In genomic region chr12:82740129-82741000, GRCh38 we compare ENCODE assay signal across 14 cellular contexts. TPM values are rescaled to one million over a fixed set of nuclear protein-coding genes. Genes with fewer than 3 reads are reported as not detected.
A peak's percentile ranks its signal among the peaks of the same experiment; 100 is the strongest.
DNase-seq lines count a peak whose midpoint lies in the region; ATAC-seq, FAIRE-seq and TF ChIP-seq lines count a peak whose summit lies in the region.
"Had no signal": no experiment of that assay in that cellular context is flagged by ENCODE, and none has a peak within 500 bp of the region (broad histone marks: within the 10 kb centered on the region; RNA-seq: fewer than 3 reads in every experiment).

No MANE protein-coding gene starts in this region.

- H3K4me1 ChIP-seq in left lung: peaks cover 0 to 4% of the 10 kb centered on the region in 2 donors
- H3K4me1 ChIP-seq in pancreas: no peaks in the 10 kb centered on the region

- H3K36me3 Mint-ChIP-seq in CD14-positive monocyte (peaks cover 48 to 55% of the 10 kb centered on the region in 2 donors), type B pancreatic cell (peaks cover 37% of the 10 kb centered on the region)
- H3K36me3 Mint-ChIP-seq: stimulated activated memory B cell treated with anti-CD40 and anti-IgM and Interleukin-4, amounts not matched to agents 10 μg/mL and 1 μg/mL and 100 μg/mL, for 72 hours had no signal

- ATAC-seq in left lung (peak; percentile 53), pancreas (no peak), HG03196 (IDR thresholded peaks at IDR 0.05; ENCODE audit: unreplicated experiment) (no peak)
- ATAC-seq: stimulated activated memory B cell treated with anti-CD40 and anti-IgM and Interleukin-4, amounts not matched to agents 10 μg/mL and 1 μg/mL and 100 μg/mL, for 72 hours had no signal

- H3K4me3 Mint-ChIP-seq in CD14-positive monocyte: no peak overlapping the region
- no peak overlapping the region for H3K4me3 Mint-ChIP-seq in type B pancreatic cell
- H3K4me3 Mint-ChIP-seq: stimulated activated memory B cell treated with anti-CD40 and anti-IgM and Interleukin-4, amounts not matched to agents 10 μg/mL and 1 μg/mL and 100 μg/mL, for 72 hours had no signal

- H3K4me3 ChIP-seq in astrocyte of the spinal cord (ENCODE audit: low read depth, low read length): no peak overlapping the region
- H3K4me3 ChIP-seq in left lung: no peak overlapping the region
- no peak overlapping the region for H3K4me3 ChIP-seq in pancreas
- H3K4me3 ChIP-seq: lung had no signal

- FAIRE-seq in pancreas (lab: Jason Lieb, UNC): no peak
- FAIRE-seq: endometrium had no signal

- TF ChIP-seq CTCF in CD14-positive monocyte (IDR thresholded peaks at IDR 0.05): no peak
- TF ChIP-seq CTCF in astrocyte of the spinal cord (IDR thresholded peaks at IDR 0.05; ENCODE audit: low read depth, low read length): no peak
- no peak for TF ChIP-seq CTCF in left lung (IDR thresholded peaks at IDR 0.05)
- no peak for TF ChIP-seq CTCF in pancreas (IDR thresholded peaks at IDR 0.05)
- TF ChIP-seq CTCF in type B pancreatic cell (conservative IDR thresholded peaks at IDR 0.05): no peak

- intact Hi-C loops in CD14-positive monocyte (cut with micrococcal nuclease): no loop called here
- intact Hi-C loops in left lung (cut with DNase I): no loop called here
- intact Hi-C loops in pancreas (cut with DNase I): no loop called here

- H3K4me1 Mint-ChIP-seq in CD14-positive monocyte: peaks cover 9% of the 10 kb centered on the region
- peaks cover 12% of the 10 kb centered on the region for H3K4me1 Mint-ChIP-seq in type B pancreatic cell (ENCODE audit: unreplicated experiment)
- H3K4me1 Mint-ChIP-seq: stimulated activated memory B cell treated with anti-CD40 and anti-IgM and Interleukin-4, amounts not matched to agents 10 μg/mL and 1 μg/mL and 100 μg/mL, for 72 hours had no signal

- no peaks in the 10 kb centered on the region for H3K9me3 Mint-ChIP-seq in CD14-positive monocyte
- peaks cover 5% of the 10 kb centered on the region for H3K9me3 Mint-ChIP-seq in type B pancreatic cell
- H3K9me3 Mint-ChIP-seq: stimulated activated memory B cell treated with anti-CD40 and anti-IgM and Interleukin-4, amounts not matched to agents 10 μg/mL and 1 μg/mL and 100 μg/mL, for 72 hours had no signal

- no peaks in the 10 kb centered on the region for H3K27me3 ChIP-seq in left lung
- H3K27me3 ChIP-seq in pancreas: no peaks in the 10 kb centered on the region

- 91 to 92% methylated on average over 7 of the region's 7 CpGs for WGBS in pancreas, 2 donors

- H3K36me3 ChIP-seq in left lung (no peaks in the 10 kb centered on the region), pancreas (no peaks in the 10 kb centered on the region)

- no peak overlapping the region for H3K27ac ChIP-seq in left lung
- H3K27ac ChIP-seq in pancreas: no peak overlapping the region

- H3K27ac Mint-ChIP-seq in CD14-positive monocyte (peak overlapping the region in 5 of 7 donors; percentile 5 to 68 (median 60)), type B pancreatic cell (no peak overlapping the region)
- H3K27ac Mint-ChIP-seq: stimulated activated memory B cell treated with anti-CD40 and anti-IgM and Interleukin-4, amounts not matched to agents 10 μg/mL and 1 μg/mL and 100 μg/mL, for 72 hours had no signal

- H3K9me3 ChIP-seq in left lung: no peaks in the 10 kb centered on the region
- no peaks in the 10 kb centered on the region for H3K9me3 ChIP-seq in pancreas

- no peaks in the 10 kb centered on the region for H3K27me3 Mint-ChIP-seq in CD14-positive monocyte (ENCODE audit: low read depth in 3 of 3)
- no peaks in the 10 kb centered on the region for H3K27me3 Mint-ChIP-seq in type B pancreatic cell
- H3K27me3 Mint-ChIP-seq: stimulated activated memory B cell treated with anti-CD40 and anti-IgM and Interleukin-4, amounts not matched to agents 10 μg/mL and 1 μg/mL and 100 μg/mL, for 72 hours had no signal

- in situ Hi-C loops in astrocyte of the spinal cord (cut with HindIII; ENCODE audit: low sequenced_read_pairs): no loop called here

- no peak for DNase-seq in CD14-positive monocyte (ENCODE audit: low spot score)
- DNase-seq in HT-29 (ENCODE audit: low spot score): peak; percentile 26
- peak; percentile 91 for DNase-seq in astrocyte of the spinal cord (ENCODE audit: low read depth, low spot score)
- DNase-seq in left lung: no peak
- no peak for DNase-seq in epidermal melanocyte (ENCODE audit: insufficient read length, low spot score)
- DNase-seq in pancreas: no peak
- no peak for DNase-seq in type B pancreatic cell (ENCODE audit: extremely low spot score, unreplicated experiment)
- DNase-seq: activated effector memory CD4-positive, alpha-beta T cell treated with Interleukin-2 at 50 U/mL for 16 hours; DMS79 treated with DMSO at 0.1 percent for 48 hours; NCI-H82 had no signal

RNA-seq across cellular contexts. Expression of gene TMTC2, which starts 53.7 kb away (rescaled TPM):
- polyA plus RNA-seq in CD14-positive monocyte (1 to 10 TPM; 2.5 to 3.3 TPM), pancreas (1 to 10 TPM; 5.7 to 5.8 TPM)
- 15.1 and 18.2 TPM in 2 replicates for total RNA-seq in HT-29 (2014; rRNA removed; shearing (Covaris generic))
- total RNA-seq in left lung (10 to 100 TPM; 17.2 to 39.0 TPM), pancreas (10 to 100 TPM in 2 of 6 donors, 1 to 10 TPM in 4; 5.3 to 14.4 (median 6.5) TPM), type B pancreatic cell (ENCODE audit: low replicate concordance) (13.5 and 31.0 TPM in 2 replicates)

Comparison
In these comparisons a context has a peak if more than half of its experiments do, and no peak if none do; other contexts are left out.
1. DNase-seq: peak in HT-29 (single experiment) and astrocyte of the spinal cord (single experiment); none in CD14-positive monocyte (single experiment), left lung (0 of 2), epidermal melanocyte (single experiment), pancreas (0 of 6) and type B pancreatic cell (single experiment).